In genomic region chr14:79665556-79665955, GRCh38 we compare ENCODE assay signal across 24 cellular contexts.
"Had no signal": no experiment of that assay in that cellular context is flagged by ENCODE, and none has a peak within 500 bp of the region (broad histone marks: within the 10 kb centered on the region; RNA-seq: fewer than 3 reads in every experiment).

No MANE protein-coding gene starts in this region.

- H3K27ac Mint-ChIP-seq: mesothelial cell of epicardium; naive B cell; natural killer cell; nephron progenitor cell; progenitor cell of endocrine pancreas; stimulated activated naive B cell treated with anti-CD40 and anti-IgM and Interleukin-4, amounts not matched to agents 10 μg/mL and 1 μg/mL and 100 μg/mL, for 72 hours had no signal

- H3K4me1 Mint-ChIP-seq: naive B cell; natural killer cell; stimulated activated naive B cell treated with anti-CD40 and anti-IgM and Interleukin-4, amounts not matched to agents 10 μg/mL and 1 μg/mL and 100 μg/mL, for 72 hours had no signal

- H3K27me3 ChIP-seq: ovary, right atrium auricular region, right lobe of liver, stomach, suprapubic skin, tibial artery, upper lobe of left lung, vagina had no signal

- H3K27me3 Mint-ChIP-seq: naive B cell; progenitor cell of endocrine pancreas; stimulated activated naive B cell treated with anti-CD40 and anti-IgM and Interleukin-4, amounts not matched to agents 10 μg/mL and 1 μg/mL and 100 μg/mL, for 72 hours had no signal

- H3K27ac ChIP-seq: left ventricle myocardium inferior, ovary, right atrium auricular region, right lobe of liver, stomach, suprapubic skin, thoracic aorta, tibial artery, upper lobe of left lung, vagina had no signal

- H3K4me3 Mint-ChIP-seq: mesothelial cell of epicardium; naive B cell; natural killer cell; nephron progenitor cell; stimulated activated naive B cell treated with anti-CD40 and anti-IgM and Interleukin-4, amounts not matched to agents 10 μg/mL and 1 μg/mL and 100 μg/mL, for 72 hours had no signal

- H3K36me3 ChIP-seq: left ventricle myocardium inferior, ovary, right atrium auricular region, right lobe of liver, stomach, suprapubic skin, thoracic aorta, tibial artery, upper lobe of left lung, vagina had no signal

- H3K4me3 ChIP-seq: left ventricle myocardium inferior, lung, ovary, right atrium auricular region, right lobe of liver, stomach, suprapubic skin, thoracic aorta, tibial artery, upper lobe of left lung, vagina had no signal

- H3K36me3 Mint-ChIP-seq: naive B cell; stimulated activated naive B cell treated with anti-CD40 and anti-IgM and Interleukin-4, amounts not matched to agents 10 μg/mL and 1 μg/mL and 100 μg/mL, for 72 hours had no signal

- DNase-seq: islet precursor cell; left ventricle myocardium inferior; mesendoderm; naive B cell; natural killer cell; nephron progenitor cell; ovary; right lobe of liver; stimulated activated CD4-positive, alpha-beta T cell treated with anti-CD3 and anti-CD28 coated beads, Interleukin-12 subunit alpha, Interleukin-12 subunit beta, amount 100 ng/mL, for 4 hours; stimulated activated CD4-positive, alpha-beta T cell treated with anti-CD3 and anti-CD28 coated beads, Interleukin-15, amount 100 ng/mL, for 24 hours; stimulated activated CD4-positive, alpha-beta T cell treated with anti-CD3 and anti-CD28 coated beads, Interleukin-2, amount 100 ng/mL, for 24 hours; stimulated activated CD4-positive, alpha-beta T cell treated with anti-CD3 and anti-CD28 coated beads, Interleukin-4, amount 100 ng/mL, for 1 hour; stimulated activated naive B cell treated with anti-CD40 and anti-IgM and Interleukin-4, amounts not matched to agents 10 μg/mL and 1 μg/mL and 100 μg/mL, for 72 hours; stimulated activated naive CD8-positive, alpha-beta T cell treated with anti-CD3 and anti-CD28 coated beads, Interleukin-15, Interleukin-2, amounts not matched to agents 100 U/mL and 50 U/mL, for 24 hours; stomach; tibial artery; upper lobe of left lung had no signal

- H3K9me3 ChIP-seq: left ventricle myocardium inferior, ovary, right atrium auricular region, right lobe of liver, stomach, suprapubic skin, thoracic aorta, tibial artery, upper lobe of left lung, vagina had no signal

- H3K4me1 ChIP-seq: left ventricle myocardium inferior, right atrium auricular region, right lobe of liver, suprapubic skin, tibial artery, upper lobe of left lung, vagina had no signal
